In genomic region chr6:39247667-39248194, GRCh38 we compare ENCODE assay signal across 32 cellular contexts. TPM values are rescaled to one million over a fixed set of nuclear protein-coding genes. Genes with fewer than 3 reads are reported as not detected.
"Had no signal": no experiment of that assay in that cellular context is flagged by ENCODE, and none has a peak within 500 bp of the region (broad histone marks: within the 10 kb centered on the region; RNA-seq: fewer than 3 reads in every experiment).

No MANE protein-coding gene starts in this region.

- FAIRE-seq: islet of Langerhans, pancreas, TTC549 had no signal

- H3K27me3 Mint-ChIP-seq: activated naive CD8-positive, alpha-beta T cell had no signal

- H3K36me3 ChIP-seq: ascending aorta, gastrocnemius medialis, pancreas, prostate gland, sigmoid colon, tibial nerve had no signal

- DNase-seq: activated CD4-positive, alpha-beta T cell treated with anti-CD3 and anti-CD28 coated beads for 48 hours; activated CD4-positive, alpha-beta T cell treated with anti-CD3 and anti-CD28 coated beads, Interleukin-2, amount 50 U/mL, for 48 hours; activated CD8-positive, alpha-beta memory T cell treated with anti-CD3 and anti-CD28 coated beads for 24 hours; activated effector memory CD4-positive, alpha-beta T cell treated with Interleukin-2 at 50 U/mL for 16 hours; activated naive CD4-positive, alpha-beta T cell treated with Interleukin-2 at 50 U/mL for 16 hours; dorsolateral prefrontal cortex; effector memory CD4-positive, alpha-beta T cell; gastrocnemius medialis; glutamatergic neuron; left cardiac atrium; naive thymus-derived CD4-positive, alpha-beta T cell; pancreas; retina; sigmoid colon; stimulated activated CD4-positive, alpha-beta T cell treated with anti-CD3 and anti-CD28 coated beads, Interleukin-1b, Interleukin-23, amount 100 ng/mL, for 48 hours; stimulated activated CD4-positive, alpha-beta T cell treated with anti-CD3 and anti-CD28 coated beads, Interleukin-4, amount 100 ng/mL, for 4 hours; stimulated activated CD8-positive, alpha-beta memory T cell treated with anti-CD3 and anti-CD28 coated beads, Interleukin-4, amount 100 ng/mL, for 48 hours; stimulated activated naive B cell treated with anti-CD40 and anti-IgM and Interleukin-4, amounts not matched to agents 10 μg/mL and 1 μg/mL and 100 μg/mL, for 72 hours had no signal

- H3K4me1 ChIP-seq: ascending aorta, gastrocnemius medialis, pancreas, prostate gland, sigmoid colon had no signal

- H3K9me3 ChIP-seq: ascending aorta, gastrocnemius medialis, pancreas, prostate gland, sigmoid colon, tibial nerve had no signal

- H3K27ac ChIP-seq: ascending aorta, coronary artery, dorsolateral prefrontal cortex, gastrocnemius medialis, pancreas, prostate gland, sigmoid colon, tibial nerve, VCaP had no signal

- H3K36me3 Mint-ChIP-seq: brain; mesothelial cell of epicardium; naive thymus-derived CD4-positive, alpha-beta T cell; stimulated activated naive B cell treated with anti-CD40 and anti-IgM and Interleukin-4, amounts not matched to agents 10 μg/mL and 1 μg/mL and 100 μg/mL, for 72 hours had no signal

- H3K4me2 ChIP-seq: smooth muscle cell had no signal

- H3K4me1 Mint-ChIP-seq: brain, mesothelial cell of epicardium had no signal

- H3K9me3 Mint-ChIP-seq: mesothelial cell of epicardium; stimulated activated naive B cell treated with anti-CD40 and anti-IgM and Interleukin-4, amounts not matched to agents 10 μg/mL and 1 μg/mL and 100 μg/mL, for 72 hours; T-helper 2 cell treated with Interferon-gamma antibody and Interleukin-4, amounts not matched to agents 5 μg/mL and 100 μg/mL, for 36 hours had no signal

- H3K4me3 ChIP-seq: ascending aorta, coronary artery, dorsolateral prefrontal cortex, gastrocnemius medialis, pancreas, prostate gland, sigmoid colon, smooth muscle cell, tibial nerve had no signal

- H3K27ac Mint-ChIP-seq: activated naive CD8-positive, alpha-beta T cell; brain; mesothelial cell of epicardium; naive thymus-derived CD4-positive, alpha-beta T cell; stimulated activated naive B cell treated with anti-CD40 and anti-IgM and Interleukin-4, amounts not matched to agents 10 μg/mL and 1 μg/mL and 100 μg/mL, for 72 hours; T-helper 2 cell treated with Interferon-gamma antibody and Interleukin-4, amounts not matched to agents 5 μg/mL and 100 μg/mL, for 36 hours had no signal

- H3K27me3 ChIP-seq: ascending aorta, gastrocnemius medialis, pancreas, sigmoid colon, tibial nerve had no signal

- H3K4me3 Mint-ChIP-seq: activated naive CD8-positive, alpha-beta T cell; brain; mesothelial cell of epicardium; naive thymus-derived CD4-positive, alpha-beta T cell; stimulated activated naive B cell treated with anti-CD40 and anti-IgM and Interleukin-4, amounts not matched to agents 10 μg/mL and 1 μg/mL and 100 μg/mL, for 72 hours; T-helper 2 cell treated with Interferon-gamma antibody and Interleukin-4, amounts not matched to agents 5 μg/mL and 100 μg/mL, for 36 hours had no signal

- ATAC-seq: activated CD4-positive, CD25-positive, alpha-beta regulatory T cell treated with anti-CD3 and anti-CD28 coated beads, Interleukin-2, amount 50 U/mL, for 24 hours; gastrocnemius medialis; left cardiac atrium; naive thymus-derived CD4-positive, alpha-beta T cell; pancreas; stimulated activated naive B cell treated with anti-CD40 and anti-IgM and Interleukin-4, amounts not matched to agents 10 μg/mL and 1 μg/mL and 100 μg/mL, for 72 hours had no signal

RNA-seq across cellular contexts. Expression of gene KCNK5, which starts 18.5 kb away (rescaled TPM):
- total RNA-seq: smooth muscle cell had no signal
- polyA plus RNA-seq: neural cell, smooth muscle cell had no signal
